Comparison of ENCODE assay signal across 11 cellular contexts in the genomic region with DNA sequence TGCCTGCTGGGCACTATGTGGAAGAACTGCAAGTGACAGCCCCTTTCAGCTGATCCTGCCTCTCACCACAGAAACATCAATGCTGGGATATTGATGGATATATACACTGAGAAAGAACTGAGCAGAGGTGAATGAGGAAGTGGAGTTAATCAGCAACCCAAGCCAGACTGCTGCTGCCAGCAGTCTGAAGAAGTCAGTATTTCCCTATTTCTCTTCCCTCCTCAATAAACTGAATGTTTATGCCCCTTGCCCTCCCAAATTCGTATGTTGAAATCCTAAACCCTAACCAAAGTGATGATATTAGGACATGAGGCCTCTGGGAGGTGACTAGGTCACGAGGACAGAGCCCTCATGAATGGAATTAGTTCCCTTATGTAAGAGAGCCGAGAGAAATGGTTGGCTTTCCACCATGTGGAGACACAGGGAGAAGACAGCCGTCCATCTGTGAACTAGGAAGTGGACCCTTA.
DNase-seq lines count a peak whose midpoint lies in the region; ATAC-seq lines count a peak whose summit lies in the region.
"Had no signal": no experiment of that assay in that cellular context is flagged by ENCODE, and none has a peak within 500 bp of the region (broad histone marks: within the 10 kb centered on the region; RNA-seq: fewer than 3 reads in every experiment).

No MANE protein-coding gene starts in this region.

- DNase-seq in GDM1 (lab: John Stamatoyannopoulos, UW) = peak; percentile 45
- peak; percentile 97 for DNase-seq in SKM-1 (lab: John Stamatoyannopoulos, UW; ENCODE audit: unreplicated experiment)
- DNase-seq in medulla oblongata (ENCODE audit: extremely low spot score) = peak; percentile 69
- DNase-seq in NCI-H345 treated with DMSO at 0.1 percent for 48 hours (lab: John Stamatoyannopoulos, UW; ENCODE audit: unreplicated experiment) = no peak
- DNase-seq: activated CD8-positive, alpha-beta memory T cell treated with anti-CD3 and anti-CD28 coated beads for 24 hours; CD4-positive, CD25-positive, alpha-beta regulatory T cell; stimulated activated CD4-positive, alpha-beta T cell treated with anti-CD3 and anti-CD28 coated beads, Interleukin-4, amount 100 ng/mL, for 1 hour had no signal

- ATAC-seq in HG02840 (IDR thresholded peaks at IDR 0.05; ENCODE audit: low FRiP score, unreplicated experiment) (peak; percentile 54), GM18517 (IDR thresholded peaks at IDR 0.05; ENCODE audit: unreplicated experiment) (no peak), GM21360 (IDR thresholded peaks at IDR 0.05; ENCODE audit: unreplicated experiment) (no peak), HG03520 (IDR thresholded peaks at IDR 0.05; ENCODE audit: unreplicated experiment) (no peak)
